Comparison of ENCODE assay signal across 14 cellular contexts in the genomic region with DNA sequence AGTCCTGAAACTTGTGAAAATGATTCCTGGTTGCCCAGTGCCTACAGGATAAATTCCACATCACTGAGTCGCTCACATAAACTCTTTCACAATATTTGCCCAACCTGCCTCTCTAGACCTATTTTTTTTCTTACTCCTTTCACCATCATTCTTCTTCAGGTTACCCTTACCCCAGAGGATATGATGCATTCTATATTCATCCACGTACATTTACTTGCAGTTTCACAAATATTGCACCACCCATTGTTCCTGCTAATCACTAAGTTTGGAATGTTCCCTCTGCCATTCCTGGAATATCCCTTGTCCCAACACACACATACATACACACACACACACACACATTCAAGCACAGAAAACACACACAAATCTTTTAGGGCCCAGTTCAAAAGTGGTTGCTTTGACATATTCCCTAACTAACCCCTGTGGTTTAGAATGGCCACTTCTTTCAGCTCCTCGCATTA.
DNase-seq lines count a peak whose midpoint lies in the region; ATAC-seq and TF ChIP-seq lines count a peak whose summit lies in the region.
"Had no signal": no experiment of that assay in that cellular context is flagged by ENCODE, and none has a peak within 500 bp of the region (broad histone marks: within the 10 kb centered on the region; RNA-seq: fewer than 3 reads in every experiment).

No MANE protein-coding gene starts in this region.

- H3K4me1 Mint-ChIP-seq in MCF 10A (ENCODE audit: insufficient read depth, unreplicated experiment) = peaks cover 34% of the 10 kb centered on the region
- H3K4me1 Mint-ChIP-seq: GM23338 had no signal

- peaks cover 2 to 41% (median 24%) of the 10 kb centered on the region in 9 donors for H3K4me1 ChIP-seq in heart right ventricle
- peaks cover 0 to 6% (median 0%) of the 10 kb centered on the region in 6 donors for H3K4me1 ChIP-seq in spleen

- H3K27me3 ChIP-seq in heart right ventricle = no peaks in the 10 kb centered on the region
- H3K27me3 ChIP-seq in spleen (replicated peaks in 1 of 7) = no peaks in the 10 kb centered on the region

- no peak for TF ChIP-seq POLR2A in spleen (IDR thresholded peaks at IDR 0.05)

- intact Hi-C loops in heart right ventricle (cut with DNase I) (loop anchor here in 1 of 10 donors (10.0 kb wide), 1 partner anchor 57 kb away; no protein-coding TSS in a partner anchor), Right ventricle myocardium inferior (cut with DNase I) (no loop called here), MCF 10A (cut with micrococcal nuclease) (loop anchor here (5.0 kb wide), 1 partner anchor 181 kb away; no protein-coding TSS in a partner anchor), spleen (cut with DNase I; ENCODE audit: low total_unique reads) (no loop called here)

- no peaks in the 10 kb centered on the region for H3K27me3 Mint-ChIP-seq in MCF 10A (ENCODE audit: insufficient read depth, unreplicated experiment)

- H3K9me3 Mint-ChIP-seq in MCF 10A (ENCODE audit: unreplicated experiment) = peaks cover 11% of the 10 kb centered on the region
- H3K9me3 Mint-ChIP-seq: GM23338 had no signal

- H3K27ac ChIP-seq in heart right ventricle (peak overlapping the region in 5 of 10 donors; percentile 41 to 71 (median 48)), spleen (no peak overlapping the region)
- H3K27ac ChIP-seq: C4-2B had no signal

- BruUV-seq in MCF 10A (replicated peaks; lab: Mats Ljungman, UMichigan) = no TSS peak

- H3K9me3 ChIP-seq in heart right ventricle (no peaks in the 10 kb centered on the region), spleen (peaks cover 0 to 5% (median 0%) of the 10 kb centered on the region in 8 donors)

- ATAC-seq in heart right ventricle = peak in 6 of 8 donors; percentile 22 to 63 (median 35)
- ATAC-seq in Right ventricle myocardium inferior = no peak
- no peak for ATAC-seq in GM18520 (IDR thresholded peaks at IDR 0.05; ENCODE audit: unreplicated experiment)
- ATAC-seq: GM23338 had no signal

- H3K27ac Mint-ChIP-seq in MCF 10A (ENCODE audit: low read depth, unreplicated experiment) = peak overlapping the region; percentile 90
- H3K27ac Mint-ChIP-seq: GM23338 had no signal

- H3K4me3 Mint-ChIP-seq in MCF 10A (ENCODE audit: unreplicated experiment) = peak overlapping the region; percentile 31
- H3K4me3 Mint-ChIP-seq: GM23338 had no signal

- 64 to 82% methylated on average over 3 of the region's 3 CpGs for WGBS in heart right ventricle, 2 donors
- WGBS in spleen, 5 donors = 73 to 89% (median 79%) methylated on average over 3 of the region's 3 CpGs

- CTCF ChIA-PET in MCF 10A (lab: Yijun Ruan, JAX) = interaction anchor here (1.1 to 3.5 kb wide), 3 partner anchors 35 to 72 kb away, joined by 5 to 11 read pairs (median 6); no protein-coding TSS in a partner anchor

- no peak for DNase-seq in heart right ventricle
- no peak for DNase-seq in Right ventricle myocardium inferior (ENCODE audit: missing footprints)
- DNase-seq in MCF 10A (ENCODE audit: unreplicated experiment) = peak; percentile 95
- DNase-seq in kidney glomerular epithelial cell (lab: John Stamatoyannopoulos, UW) = peak; percentile 81
- no peak for DNase-seq in spleen
- DNase-seq in NCI-H2196 treated with DMSO at 0.1 percent for 48 hours (lab: John Stamatoyannopoulos, UW; ENCODE audit: unreplicated experiment) = no peak
- no peak for DNase-seq in anterior cingulate cortex (lab: John Stamatoyannopoulos, UW)
- DNase-seq: activated CD8-positive, alpha-beta memory T cell treated with anti-CD3 and anti-CD28 coated beads, Interleukin-2, amount 50 U/mL, for 48 hours; NCI-H2171 treated with DMSO at 0.1 percent for 48 hours; T-helper 1 cell had no signal

- POLR2A ChIA-PET in MCF 10A (lab: Yijun Ruan, JAX) = interaction anchor here (0.7 to 3.1 kb wide), 15 partner anchors 8 to 572 kb away, joined by 3 to 13 read pairs (median 5); no protein-coding TSS in a partner anchor

- H3K4me3 ChIP-seq in heart right ventricle (no peak overlapping the region), spleen (no peak overlapping the region)
- H3K4me3 ChIP-seq: coronary artery, GM23338 had no signal

- H3K36me3 ChIP-seq in heart right ventricle (no peaks in the 10 kb centered on the region), spleen (no peaks in the 10 kb centered on the region)

- no peak for TF ChIP-seq CTCF in heart right ventricle (IDR thresholded peaks at IDR 0.05)
- TF ChIP-seq CTCF in MCF 10A (IDR thresholded peaks at IDR 0.05; ENCODE audit: unreplicated experiment) = no peak
- TF ChIP-seq CTCF in spleen (IDR thresholded peaks at IDR 0.05 in 8 of 11, conservative IDR thresholded peaks at IDR 0.05 in 3 of 11) = no peak

- H3K36me3 Mint-ChIP-seq in MCF 10A (ENCODE audit: insufficient read depth, unreplicated experiment) = no peaks in the 10 kb centered on the region

Comparison
In these comparisons a context has a peak if more than half of its experiments do, and no peak if none do; other contexts are left out.
1. ATAC-seq: peak in heart right ventricle (6 of 8); none in Right ventricle myocardium inferior (single experiment) and GM18520 (single experiment).
2. DNase-seq: peak in MCF 10A (single experiment) and kidney glomerular epithelial cell (single experiment); none in heart right ventricle (0 of 2), Right ventricle myocardium inferior (single experiment), spleen (single experiment), NCI-H2196 treated with DMSO at 0.1 percent for 48 hours (single experiment) and anterior cingulate cortex (0 of 58).